In genomic region chr14:76175942-76176341, GRCh38 we compare ENCODE assay signal across 30 cellular contexts.
"Had no signal": no experiment of that assay in that cellular context is flagged by ENCODE, and none has a peak within 500 bp of the region (broad histone marks: within the 10 kb centered on the region; RNA-seq: fewer than 3 reads in every experiment).

No MANE protein-coding gene starts in this region.

- H3K4me3 ChIP-seq: neural progenitor cell, ovary, psoas muscle, stomach, thoracic aorta, thyroid gland, tibial nerve, upper lobe of left lung, vagina had no signal

- H3K9me3 Mint-ChIP-seq: naive B cell; naive thymus-derived CD8-positive, alpha-beta T cell; natural killer cell treated with Interleukin-12 subunit alpha and Interleukin-12 subunit beta and Interleukin-15 and Interleukin-18, amount 100 ng/mL, for 72 hours; neural progenitor cell; stimulated activated effector memory CD8-positive, alpha-beta T cell treated with anti-CD3 and anti-CD28 coated beads, Interleukin-12 subunit alpha, Interleukin-12 subunit beta, amount 100 ng/mL, for 72 hours; stimulated activated naive B cell treated with anti-CD40 and anti-IgM and Interleukin-4, amounts not matched to agents 10 μg/mL and 1 μg/mL and 100 μg/mL, for 72 hours; stimulated activated naive CD8-positive, alpha-beta T cell treated with anti-CD3 and anti-CD28 coated beads, Interleukin-15, Interleukin-2, amounts not matched to agents 100 ng/mL and 50 ng/mL, for 24 hours had no signal

- H3K9ac ChIP-seq: neural progenitor cell, parathyroid adenoma had no signal

- H3K4me3 Mint-ChIP-seq: naive B cell; naive thymus-derived CD8-positive, alpha-beta T cell; natural killer cell treated with Interleukin-12 subunit alpha and Interleukin-12 subunit beta and Interleukin-15 and Interleukin-18, amount 100 ng/mL, for 72 hours; neural progenitor cell; stimulated activated effector memory CD8-positive, alpha-beta T cell treated with anti-CD3 and anti-CD28 coated beads, Interleukin-12 subunit alpha, Interleukin-12 subunit beta, amount 100 ng/mL, for 72 hours; stimulated activated naive B cell treated with anti-CD40 and anti-IgM and Interleukin-4, amounts not matched to agents 10 μg/mL and 1 μg/mL and 100 μg/mL, for 72 hours; stimulated activated naive CD8-positive, alpha-beta T cell treated with anti-CD3 and anti-CD28 coated beads, Interleukin-15, Interleukin-2, amounts not matched to agents 100 ng/mL and 50 ng/mL, for 24 hours had no signal

- H3K27me3 Mint-ChIP-seq: naive B cell; naive thymus-derived CD8-positive, alpha-beta T cell; natural killer cell treated with Interleukin-12 subunit alpha and Interleukin-12 subunit beta and Interleukin-15 and Interleukin-18, amount 100 ng/mL, for 72 hours; progenitor cell of endocrine pancreas; stimulated activated naive B cell treated with anti-CD40 and anti-IgM and Interleukin-4, amounts not matched to agents 10 μg/mL and 1 μg/mL and 100 μg/mL, for 72 hours; stimulated activated naive CD8-positive, alpha-beta T cell treated with anti-CD3 and anti-CD28 coated beads, Interleukin-15, Interleukin-2, amounts not matched to agents 100 ng/mL and 50 ng/mL, for 24 hours had no signal

- H3K4me2 ChIP-seq: neural progenitor cell had no signal

- H3K79me2 ChIP-seq: parathyroid adenoma had no signal

- H3K27ac ChIP-seq: neural progenitor cell, neutrophil, ovary, parathyroid adenoma, psoas muscle, stomach, thoracic aorta, thyroid gland, tibial nerve, upper lobe of left lung, vagina had no signal

- DNase-seq: naive B cell; naive thymus-derived CD8-positive, alpha-beta T cell; nucleus accumbens; ovary; posterior cingulate gyrus; psoas muscle; right cardiac atrium; small intestine; stimulated activated CD4-positive, alpha-beta T cell treated with anti-CD3 and anti-CD28 coated beads, Interleukin-15, amount 100 ng/mL, for 24 hours; stimulated activated CD4-positive, alpha-beta T cell treated with anti-CD3 and anti-CD28 coated beads, Interleukin-2, amount 100 ng/mL, for 24 hours; stimulated activated CD4-positive, alpha-beta T cell treated with anti-CD3 and anti-CD28 coated beads, Interleukin-2, amount 100 ng/mL, for 48 hours; stimulated activated CD4-positive, alpha-beta T cell treated with anti-CD3 and anti-CD28 coated beads, Interleukin-4, amount 100 ng/mL, for 24 hours; stimulated activated naive B cell treated with anti-CD40 and anti-IgM and Interleukin-4, amounts not matched to agents 10 μg/mL and 1 μg/mL and 100 μg/mL, for 72 hours; stimulated activated naive CD4-positive, alpha-beta T cell treated with Interleukin-2 at 50 U/mL for 16 hours; stomach; thyroid gland; trophoblast cell; upper lobe of left lung had no signal

- H3K36me3 ChIP-seq: ovary had no signal

- H3K27ac Mint-ChIP-seq: naive thymus-derived CD8-positive, alpha-beta T cell; natural killer cell treated with Interleukin-12 subunit alpha and Interleukin-12 subunit beta and Interleukin-15 and Interleukin-18, amount 100 ng/mL, for 72 hours; stimulated activated effector memory CD8-positive, alpha-beta T cell treated with anti-CD3 and anti-CD28 coated beads, Interleukin-12 subunit alpha, Interleukin-12 subunit beta, amount 100 ng/mL, for 72 hours; stimulated activated naive B cell treated with anti-CD40 and anti-IgM and Interleukin-4, amounts not matched to agents 10 μg/mL and 1 μg/mL and 100 μg/mL, for 72 hours; stimulated activated naive CD8-positive, alpha-beta T cell treated with anti-CD3 and anti-CD28 coated beads, Interleukin-15, Interleukin-2, amounts not matched to agents 100 ng/mL and 50 ng/mL, for 24 hours had no signal

- ATAC-seq: naive thymus-derived CD8-positive, alpha-beta T cell; natural killer cell treated with Interleukin-12 subunit alpha and Interleukin-12 subunit beta and Interleukin-15 and Interleukin-18, amount 100 ng/mL, for 72 hours; psoas muscle; right cardiac atrium; sciatic nerve; stimulated activated effector memory CD8-positive, alpha-beta T cell treated with anti-CD3 and anti-CD28 coated beads, Interleukin-12 subunit alpha, Interleukin-12 subunit beta, amount 100 ng/mL, for 72 hours; stimulated activated naive B cell treated with anti-CD40 and anti-IgM and Interleukin-4, amounts not matched to agents 10 μg/mL and 1 μg/mL and 100 μg/mL, for 72 hours had no signal

- H3K9me3 ChIP-seq: neutrophil, ovary, psoas muscle, stomach, thoracic aorta, thyroid gland, tibial nerve, upper lobe of left lung, vagina had no signal

- FAIRE-seq: small intestine, urothelium cell line had no signal

- H3K4me1 ChIP-seq: neural progenitor cell, parathyroid adenoma, psoas muscle, stomach, thyroid gland, tibial nerve, upper lobe of left lung, vagina had no signal

- H3K4me1 Mint-ChIP-seq: neural progenitor cell; stimulated activated effector memory CD8-positive, alpha-beta T cell treated with anti-CD3 and anti-CD28 coated beads, Interleukin-12 subunit alpha, Interleukin-12 subunit beta, amount 100 ng/mL, for 72 hours; stimulated activated naive B cell treated with anti-CD40 and anti-IgM and Interleukin-4, amounts not matched to agents 10 μg/mL and 1 μg/mL and 100 μg/mL, for 72 hours had no signal

- H2AFZ ChIP-seq: neural progenitor cell, parathyroid adenoma had no signal

- H3K27me3 ChIP-seq: neural progenitor cell, neutrophil, ovary, stomach, thyroid gland, tibial nerve, upper lobe of left lung, vagina had no signal
